ENCODE assay signal across 1 cellular context in genomic region chr11:67317365-67318238, GRCh38.
A peak's percentile ranks its signal among the peaks of the same experiment; 100 is the strongest.
TF ChIP-seq lines count a peak whose summit lies in the region.

No MANE protein-coding gene starts in this region.

TF ChIP-seq in HepG2, 621 proteins besides CTCF, POLR2A, EP300 and RAD21 (continued from another document and continues in another):
- TF ChIP-seq, protein P1, sequence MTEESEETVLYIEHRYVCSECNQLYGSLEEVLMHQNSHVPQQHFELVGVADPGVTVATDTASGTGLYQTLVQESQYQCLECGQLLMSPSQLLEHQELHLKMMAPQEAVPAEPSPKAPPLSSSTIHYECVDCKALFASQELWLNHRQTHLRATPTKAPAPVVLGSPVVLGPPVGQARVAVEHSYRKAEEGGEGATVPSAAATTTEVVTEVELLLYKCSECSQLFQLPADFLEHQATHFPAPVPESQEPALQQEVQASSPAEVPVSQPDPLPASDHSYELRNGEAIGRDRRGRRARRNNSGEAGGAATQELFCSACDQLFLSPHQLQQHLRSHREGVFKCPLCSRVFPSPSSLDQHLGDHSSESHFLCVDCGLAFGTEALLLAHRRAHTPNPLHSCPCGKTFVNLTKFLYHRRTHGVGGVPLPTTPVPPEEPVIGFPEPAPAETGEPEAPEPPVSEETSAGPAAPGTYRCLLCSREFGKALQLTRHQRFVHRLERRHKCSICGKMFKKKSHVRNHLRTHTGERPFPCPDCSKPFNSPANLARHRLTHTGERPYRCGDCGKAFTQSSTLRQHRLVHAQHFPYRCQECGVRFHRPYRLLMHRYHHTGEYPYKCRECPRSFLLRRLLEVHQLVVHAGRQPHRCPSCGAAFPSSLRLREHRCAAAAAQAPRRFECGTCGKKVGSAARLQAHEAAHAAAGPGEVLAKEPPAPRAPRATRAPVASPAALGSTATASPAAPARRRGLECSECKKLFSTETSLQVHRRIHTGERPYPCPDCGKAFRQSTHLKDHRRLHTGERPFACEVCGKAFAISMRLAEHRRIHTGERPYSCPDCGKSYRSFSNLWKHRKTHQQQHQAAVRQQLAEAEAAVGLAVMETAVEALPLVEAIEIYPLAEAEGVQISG (CRISPR knock-in tag; IDR thresholded peaks at IDR 0.05): peak; percentile 87
- no peak for TF ChIP-seq NR3C1 (CRISPR knock-in tag; IDR thresholded peaks at IDR 0.05)
- TF ChIP-seq, protein P2, sequence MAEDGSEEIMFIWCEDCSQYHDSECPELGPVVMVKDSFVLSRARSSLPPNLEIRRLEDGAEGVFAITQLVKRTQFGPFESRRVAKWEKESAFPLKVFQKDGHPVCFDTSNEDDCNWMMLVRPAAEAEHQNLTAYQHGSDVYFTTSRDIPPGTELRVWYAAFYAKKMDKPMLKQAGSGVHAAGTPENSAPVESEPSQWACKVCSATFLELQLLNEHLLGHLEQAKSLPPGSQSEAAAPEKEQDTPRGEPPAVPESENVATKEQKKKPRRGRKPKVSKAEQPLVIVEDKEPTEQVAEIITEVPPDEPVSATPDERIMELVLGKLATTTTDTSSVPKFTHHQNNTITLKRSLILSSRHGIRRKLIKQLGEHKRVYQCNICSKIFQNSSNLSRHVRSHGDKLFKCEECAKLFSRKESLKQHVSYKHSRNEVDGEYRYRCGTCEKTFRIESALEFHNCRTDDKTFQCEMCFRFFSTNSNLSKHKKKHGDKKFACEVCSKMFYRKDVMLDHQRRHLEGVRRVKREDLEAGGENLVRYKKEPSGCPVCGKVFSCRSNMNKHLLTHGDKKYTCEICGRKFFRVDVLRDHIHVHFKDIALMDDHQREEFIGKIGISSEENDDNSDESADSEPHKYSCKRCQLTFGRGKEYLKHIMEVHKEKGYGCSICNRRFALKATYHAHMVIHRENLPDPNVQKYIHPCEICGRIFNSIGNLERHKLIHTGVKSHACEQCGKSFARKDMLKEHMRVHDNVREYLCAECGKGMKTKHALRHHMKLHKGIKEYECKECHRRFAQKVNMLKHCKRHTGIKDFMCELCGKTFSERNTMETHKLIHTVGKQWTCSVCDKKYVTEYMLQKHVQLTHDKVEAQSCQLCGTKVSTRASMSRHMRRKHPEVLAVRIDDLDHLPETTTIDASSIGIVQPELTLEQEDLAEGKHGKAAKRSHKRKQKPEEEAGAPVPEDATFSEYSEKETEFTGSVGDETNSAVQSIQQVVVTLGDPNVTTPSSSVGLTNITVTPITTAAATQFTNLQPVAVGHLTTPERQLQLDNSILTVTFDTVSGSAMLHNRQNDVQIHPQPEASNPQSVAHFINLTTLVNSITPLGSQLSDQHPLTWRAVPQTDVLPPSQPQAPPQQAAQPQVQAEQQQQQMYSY (CRISPR knock-in tag; IDR thresholded peaks at IDR 0.05): peak; percentile 45; the same call in 1 of the 2 replicates
- TF ChIP-seq CENPT (CRISPR knock-in tag; IDR thresholded peaks at IDR 0.05; ENCODE audit: low read depth): no peak
- TF ChIP-seq ZNF296 (CRISPR knock-in tag; conservative IDR thresholded peaks at IDR 0.05): no peak
- TF ChIP-seq, protein P3, sequence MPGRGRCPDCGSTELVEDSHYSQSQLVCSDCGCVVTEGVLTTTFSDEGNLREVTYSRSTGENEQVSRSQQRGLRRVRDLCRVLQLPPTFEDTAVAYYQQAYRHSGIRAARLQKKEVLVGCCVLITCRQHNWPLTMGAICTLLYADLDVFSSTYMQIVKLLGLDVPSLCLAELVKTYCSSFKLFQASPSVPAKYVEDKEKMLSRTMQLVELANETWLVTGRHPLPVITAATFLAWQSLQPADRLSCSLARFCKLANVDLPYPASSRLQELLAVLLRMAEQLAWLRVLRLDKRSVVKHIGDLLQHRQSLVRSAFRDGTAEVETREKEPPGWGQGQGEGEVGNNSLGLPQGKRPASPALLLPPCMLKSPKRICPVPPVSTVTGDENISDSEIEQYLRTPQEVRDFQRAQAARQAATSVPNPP (CRISPR knock-in tag; IDR thresholded peaks at IDR 0.05): no peak
- peak; percentile 76 for TF ChIP-seq POGZ (CRISPR knock-in tag; IDR thresholded peaks at IDR 0.05)
- no peak for TF ChIP-seq ZNF782 (CRISPR knock-in tag; IDR thresholded peaks at IDR 0.05; ENCODE audit: borderline replicate concordance)
- no peak for TF ChIP-seq HDAC6 (IDR thresholded peaks at IDR 0.05; ENCODE audit: low read depth, low read length)
- no peak for TF ChIP-seq POLR2AphosphoS2 (IDR thresholded peaks at IDR 0.05; ENCODE audit: low read depth, low read length)
- no peak for TF ChIP-seq SRSF4 (IDR thresholded peaks at IDR 0.05; ENCODE audit: low read depth, low read length, poor library complexity, severe bottlenecking)
- TF ChIP-seq MBD4 (IDR thresholded peaks at IDR 0.05; ENCODE audit: borderline replicate concordance, low read length): no peak
- TF ChIP-seq AKAP8 (CRISPR knock-in tag; IDR thresholded peaks at IDR 0.05): 0 out of 2 replicates have a peak, but pooled peaks have one; percentile 40
- TF ChIP-seq MLX (CRISPR knock-in tag; IDR thresholded peaks at IDR 0.05): no peak
- no peak for TF ChIP-seq EZH2 (conservative IDR thresholded peaks at IDR 0.05; ENCODE audit: low read depth, low read length)
- peak; percentile 30; the same call in 1 of the 2 replicates for TF ChIP-seq HBP1 (CRISPR knock-in tag; IDR thresholded peaks at IDR 0.05; ENCODE audit: low read depth)
- TF ChIP-seq KLF12 (CRISPR knock-in tag; IDR thresholded peaks at IDR 0.05; ENCODE audit: borderline replicate concordance): 0 out of 2 replicates have a peak, but pooled peaks have one; percentile 26
- peak; percentile 30; the same call in 1 of the 2 replicates for TF ChIP-seq SP140L (CRISPR knock-in tag; IDR thresholded peaks at IDR 0.05; ENCODE audit: borderline replicate concordance)
- TF ChIP-seq WIZ (CRISPR knock-in tag; IDR thresholded peaks at IDR 0.05): 0 out of 2 replicates have a peak, but pooled peaks have one; percentile 51
- TF ChIP-seq SKIL (CRISPR knock-in tag; IDR thresholded peaks at IDR 0.05; ENCODE audit: borderline replicate concordance): no peak
- no peak; the same call in 1 of the 2 replicates for TF ChIP-seq ZNF275 (CRISPR knock-in tag; IDR thresholded peaks at IDR 0.05; ENCODE audit: borderline replicate concordance)
- no peak for TF ChIP-seq ZNF326 (CRISPR knock-in tag; IDR thresholded peaks at IDR 0.05; ENCODE audit: borderline replicate concordance)
- no peak for TF ChIP-seq ZC3H4 (CRISPR knock-in tag; IDR thresholded peaks at IDR 0.05; ENCODE audit: borderline replicate concordance)
- TF ChIP-seq ZNF446 (CRISPR knock-in tag; IDR thresholded peaks at IDR 0.05): peak; percentile 74; the same call in 1 of the 2 replicates
- no peak for TF ChIP-seq ZFP36L1 (CRISPR knock-in tag; IDR thresholded peaks at IDR 0.05)
- TF ChIP-seq ETS1 (CRISPR knock-in tag; IDR thresholded peaks at IDR 0.05): no peak
- TF ChIP-seq FOXA1 (IDR thresholded peaks at IDR 0.05): no peak
- TF ChIP-seq FOXA1 (CRISPR knock-in tag; IDR thresholded peaks at IDR 0.05): no peak
- no peak for TF ChIP-seq HNF4G (IDR thresholded peaks at IDR 0.05; ENCODE audit: borderline replicate concordance, low read depth, low read length)
- no peak for TF ChIP-seq HNF4G (CRISPR knock-in tag; IDR thresholded peaks at IDR 0.05; ENCODE audit: borderline replicate concordance, low read depth)
- TF ChIP-seq CHD4 (IDR thresholded peaks at IDR 0.05; ENCODE audit: borderline replicate concordance, low read length): no peak
- peak; percentile 71; the same call in 1 of the 2 replicates for TF ChIP-seq ZNF235 (CRISPR knock-in tag; IDR thresholded peaks at IDR 0.05; ENCODE audit: borderline replicate concordance)
- TF ChIP-seq ZFP41 (CRISPR knock-in tag; IDR thresholded peaks at IDR 0.05; ENCODE audit: borderline replicate concordance): no peak
- TF ChIP-seq ZNF407 (CRISPR knock-in tag; IDR thresholded peaks at IDR 0.05; ENCODE audit: not compliant biosample characterization): peak; percentile 86
